In genomic region chr3:121482651-121483050, GRCh38 we compare ENCODE assay signal across 13 cellular contexts.
A peak's percentile ranks its signal among the peaks of the same experiment; 100 is the strongest.
DNase-seq lines count a peak whose midpoint lies in the region; TF ChIP-seq lines count a peak whose summit lies in the region.
"Had no signal": no experiment of that assay in that cellular context is flagged by ENCODE, and none has a peak within 500 bp of the region (broad histone marks: within the 10 kb centered on the region; RNA-seq: fewer than 3 reads in every experiment).

No MANE protein-coding gene starts in this region.

- in situ Hi-C loops in astrocyte of the cerebellum (cut with HindIII; ENCODE audit: low sequenced_read_pairs) = no loop called here

- H3K4me3 ChIP-seq in AG04450 (ENCODE audit: low read depth, low read length) = no peak overlapping the region
- no peak overlapping the region for H3K4me3 ChIP-seq in astrocyte of the cerebellum (ENCODE audit: low read depth, low read length)
- no peak overlapping the region for H3K4me3 ChIP-seq in stomach
- H3K4me3 ChIP-seq: esophagus squamous epithelium had no signal

- CTCF ChIA-PET in AG04450 (lab: Charles Lee) = no interaction called here
- CTCF ChIA-PET in activated naive CD4-positive, alpha-beta T cell treated with anti-CD3 and anti-CD28 coated beads for 36 hours (lab: Charles Lee) = no interaction called here

- H3K9me3 ChIP-seq in AG04450 (ENCODE audit: control insufficient read depth, insufficient read depth, low read length) (no peaks in the 10 kb centered on the region), stomach (no peaks in the 10 kb centered on the region)
- H3K9me3 ChIP-seq: esophagus squamous epithelium had no signal

- intact Hi-C loops in activated naive CD4-positive, alpha-beta T cell treated with anti-CD3 and anti-CD28 coated beads for 36 hours (cut with micrococcal nuclease) = no loop called here
- intact Hi-C loops in stomach (cut with DNase I; ENCODE audit: low total_unique reads) = no loop called here

- H3K4me3 Mint-ChIP-seq in activated naive CD4-positive, alpha-beta T cell treated with anti-CD3 and anti-CD28 coated beads for 36 hours = no peak overlapping the region
- H3K4me3 Mint-ChIP-seq: nephron had no signal

- 88 to 97% (median 96%) methylated on average over 1 of the region's 1 CpG for WGBS in stomach, 5 donors

- no peak for TF ChIP-seq POLR2A in stomach (IDR thresholded peaks at IDR 0.05)

- H3K4me1 ChIP-seq in stomach = no peaks in the 10 kb centered on the region

- H3K27ac ChIP-seq in AG04450 (ENCODE audit: low read depth, low read length) (no peak overlapping the region), stomach (no peak overlapping the region)
- H3K27ac ChIP-seq: esophagus squamous epithelium had no signal

- H3K27me3 ChIP-seq in AG04450 (ENCODE audit: control insufficient read depth, insufficient read depth, low read length) = no peaks in the 10 kb centered on the region
- H3K27me3 ChIP-seq in stomach = no peaks in the 10 kb centered on the region
- H3K27me3 ChIP-seq: esophagus squamous epithelium had no signal

- no peaks in the 10 kb centered on the region for H3K9me3 Mint-ChIP-seq in activated naive CD4-positive, alpha-beta T cell treated with anti-CD3 and anti-CD28 coated beads for 36 hours
- H3K9me3 Mint-ChIP-seq: nephron had no signal

- no peaks in the 10 kb centered on the region for H3K27me3 Mint-ChIP-seq in activated naive CD4-positive, alpha-beta T cell treated with anti-CD3 and anti-CD28 coated beads for 36 hours (ENCODE audit: low read depth)

- peaks cover 5% of the 10 kb centered on the region for H3K4me1 Mint-ChIP-seq in activated naive CD4-positive, alpha-beta T cell treated with anti-CD3 and anti-CD28 coated beads for 36 hours (ENCODE audit: low read depth)
- H3K4me1 Mint-ChIP-seq: nephron had no signal

- no peak for TF ChIP-seq CTCF in AG04450 (IDR thresholded peaks at IDR 0.05; ENCODE audit: low read depth, low read length)
- no peak for TF ChIP-seq CTCF in astrocyte of the cerebellum (IDR thresholded peaks at IDR 0.05; ENCODE audit: low read depth, low read length, missing control alignments)
- TF ChIP-seq CTCF in stomach (IDR thresholded peaks at IDR 0.05) = no peak

- TF ChIP-seq EP300 in stomach (IDR thresholded peaks at IDR 0.05) = no peak

- DNase-seq in AG04450 (ENCODE audit: low read depth, low spot score) (peak; percentile 38), HS-27A (ENCODE audit: low read depth) (peak; percentile 42), astrocyte of the cerebellum (ENCODE audit: low read depth) (peak; percentile 43), glomerular visceral epithelial cell (ENCODE audit: extremely low spot score) (peak; percentile 28), HK-2 (ENCODE audit: unreplicated experiment) (no peak), stomach (no peak), MV-4-11 (lab: John Stamatoyannopoulos, UW) (no peak)
- DNase-seq in activated naive CD4-positive, alpha-beta T cell treated with anti-CD3 and anti-CD28 coated beads for 36 hours = no peak
- DNase-seq: C1 segment of cervical spinal cord, esophagus squamous epithelium, NCI-H1092 treated with DMSO at 0.1 percent for 48 hours, NCI-H526 had no signal

- H3K36me3 Mint-ChIP-seq in activated naive CD4-positive, alpha-beta T cell treated with anti-CD3 and anti-CD28 coated beads for 36 hours (ENCODE audit: low read depth) = peaks cover 30% of the 10 kb centered on the region

- no peaks in the 10 kb centered on the region for H3K36me3 ChIP-seq in stomach
- H3K36me3 ChIP-seq: esophagus squamous epithelium had no signal

- no peak overlapping the region for H3K27ac Mint-ChIP-seq in activated naive CD4-positive, alpha-beta T cell treated with anti-CD3 and anti-CD28 coated beads for 36 hours
- H3K27ac Mint-ChIP-seq: nephron had no signal

- POLR2A ChIA-PET in AG04450 (lab: Yijun Ruan, JAX) = interaction anchor here (0.8 kb wide), 1 partner anchor 994 kb away, joined by 10 read pairs; no protein-coding TSS in a partner anchor

Comparison
In these comparisons a context has a peak if more than half of its experiments do, and no peak if none do; other contexts are left out.
1. DNase-seq: peak in AG04450 (single experiment), HS-27A (single experiment), astrocyte of the cerebellum (single experiment) and glomerular visceral epithelial cell (single experiment); none in HK-2 (single experiment), activated naive CD4-positive, alpha-beta T cell treated with anti-CD3 and anti-CD28 coated beads for 36 hours (single experiment), stomach (single experiment) and MV-4-11 (single experiment).